Comparison of ENCODE assay signal across 15 cellular contexts in genomic region chr9:124297915-124298645, GRCh38. TPM values are rescaled to one million over a fixed set of nuclear protein-coding genes. Genes with fewer than 3 reads are reported as not detected.
DNase-seq lines count a peak whose midpoint lies in the region; ATAC-seq, FAIRE-seq and TF ChIP-seq lines count a peak whose summit lies in the region.
"Had no signal": no experiment of that assay in that cellular context is flagged by ENCODE, and none has a peak within 500 bp of the region (broad histone marks: within the 10 kb centered on the region; RNA-seq: fewer than 3 reads in every experiment).

No MANE protein-coding gene starts in this region.

- H3K27ac ChIP-seq in GM23248 (peak overlapping the region; percentile 62), PC-9 (no peak overlapping the region), endothelial cell of umbilical vein (ENCODE audit: insufficient read depth, low read depth, low read length) (peak overlapping the region; percentile 71), rectal smooth muscle tissue (ENCODE audit: low read depth, low read length) (peak overlapping the region; percentile 37)
- H3K27ac ChIP-seq: C4-2B, neutrophil had no signal

- no peak for FAIRE-seq in endothelial cell of umbilical vein (lab: Jason Lieb, UNC)

- no peaks in the 10 kb centered on the region for H3F3A ChIP-seq in GM23248 (ENCODE audit: insufficient read depth)
- peaks cover 20% of the 10 kb centered on the region for H3F3A ChIP-seq in PC-9 (ENCODE audit: insufficient read depth, low read depth)

- H3K4me1 ChIP-seq in GM23248 (ENCODE audit: insufficient read depth) (peaks cover 47% of the 10 kb centered on the region), PC-9 (replicated peaks; ENCODE audit: insufficient read depth) (peaks cover 60% of the 10 kb centered on the region), endothelial cell of umbilical vein (ENCODE audit: control insufficient read depth, extremely low read depth, insufficient read depth, low read length) (peaks cover 68% of the 10 kb centered on the region), rectal smooth muscle tissue (ENCODE audit: control insufficient read depth, insufficient read depth, low read length) (peaks cover 25% of the 10 kb centered on the region)
- H3K4me1 ChIP-seq: HAP-1 had no signal

- TF ChIP-seq POLR2A in endothelial cell of umbilical vein (IDR thresholded peaks at IDR 0.05; ENCODE audit: low read depth, low read length) = no peak

- BruUV-seq in PC-9 (replicated peaks; lab: Mats Ljungman, UMichigan) = no TSS peak
- TSS peak; percentile 47 for BruUV-seq in endothelial cell of umbilical vein (replicated peaks; lab: Mats Ljungman, UMichigan)

- H3K27me3 ChIP-seq in GM23248 (replicated peaks; ENCODE audit: insufficient read depth) (no peaks in the 10 kb centered on the region), PC-9 (ENCODE audit: insufficient read depth, low read depth) (no peaks in the 10 kb centered on the region), endothelial cell of umbilical vein (ENCODE audit: control insufficient read depth in 2 of 2, insufficient read depth in 2 of 2, low read length in 2 of 2) (no peaks in the 10 kb centered on the region), rectal smooth muscle tissue (ENCODE audit: control insufficient read depth, insufficient read depth, low read length) (no peaks in the 10 kb centered on the region)
- H3K27me3 ChIP-seq: neutrophil had no signal

- CTCF ChIA-PET in PC-9 (lab: Charles Lee) (no interaction called here), endothelial cell of umbilical vein (lab: Charles Lee) (interaction anchor here (0.6 to 2.7 kb wide), 9 partner anchors 8 to 175 kb away, joined by 3 to 18 read pairs (median 5); no protein-coding TSS in a partner anchor)

- dilution Hi-C loops in endothelial cell of umbilical vein (cut with MboI; ENCODE audit: extremely low pct_ligation_motif_present, low sequenced_read_pairs) = no loop called here

- H3K9me2 ChIP-seq in GM23248 (ENCODE audit: insufficient read depth) = no peaks in the 10 kb centered on the region
- H3K9me2 ChIP-seq in PC-9 (ENCODE audit: insufficient read depth) = no peaks in the 10 kb centered on the region

- peaks cover 99% of the 10 kb centered on the region for H3K79me2 ChIP-seq in GM23248 (ENCODE audit: insufficient read depth)
- H3K79me2 ChIP-seq in PC-9 (ENCODE audit: low read depth) = peaks cover 21% of the 10 kb centered on the region
- peaks cover 80% of the 10 kb centered on the region for H3K79me2 ChIP-seq in endothelial cell of umbilical vein (ENCODE audit: control insufficient read depth, insufficient read depth, low read length)

- H3K9ac ChIP-seq in GM23248 (peak overlapping the region; percentile 55), endothelial cell of umbilical vein (replicated peaks; ENCODE audit: extremely low read depth, insufficient read depth, low read length) (peak overlapping the region; percentile 31), rectal smooth muscle tissue (ENCODE audit: low read length) (peak overlapping the region; percentile 7)

- DNase-seq in GM23248 = no peak
- DNase-seq in PC-9 = no peak
- DNase-seq in endothelial cell of umbilical vein (ENCODE audit: low read depth, low spot score) = no peak
- no peak for DNase-seq in NCI-H187 treated with DMSO at 0.1 percent for 48 hours (lab: John Stamatoyannopoulos, UW)
- DNase-seq in CD1c-positive myeloid dendritic cell (ENCODE audit: extremely low spot score) = no peak
- DNase-seq in activated naive CD4-positive, alpha-beta T cell (lab: John Stamatoyannopoulos, UW) = no peak
- DNase-seq: activated CD4-positive, CD25-positive, alpha-beta regulatory T cell; activated effector memory CD4-positive, alpha-beta T cell treated with Interleukin-2 at 50 U/mL for 16 hours; NCI-H510A treated with DMSO at 0.1 percent for 48 hours; T-cell had no signal

- H3K9me1 ChIP-seq in endothelial cell of umbilical vein (replicated peaks; ENCODE audit: control insufficient read depth, extremely low read depth, insufficient read depth, low read length) = no peaks in the 10 kb centered on the region

- POLR2A ChIA-PET in PC-9 (lab: Charles Lee; ENCODE audit: unreplicated experiment) = interaction anchor here (0.6 kb wide), 1 partner anchor 8 kb away, joined by 9 read pairs; no protein-coding TSS in a partner anchor
- POLR2A ChIA-PET in endothelial cell of umbilical vein (lab: Charles Lee) = no interaction called here

- 90 to 96% methylated on average over 12 to 14 of the region's 14 CpGs for WGBS in GM23248 (ENCODE audit: low coverage in 1 of 2, low lambda C conversion rate in 2 of 2, missing lambda C conversion rate in 2 of 2), 2 experiments

- H2AFZ ChIP-seq in GM23248 (no peak overlapping the region), PC-9 (no peak overlapping the region), endothelial cell of umbilical vein (ENCODE audit: low read depth, low read length) (no peak overlapping the region)

- ATAC-seq in esophagus mucosa = no peak
- ATAC-seq: T-cell had no signal

- H3K9me3 ChIP-seq in GM23248 (ENCODE audit: low read depth) (no peaks in the 10 kb centered on the region), PC-9 (ENCODE audit: insufficient read depth, low read depth) (no peaks in the 10 kb centered on the region), endothelial cell of umbilical vein (replicated peaks; ENCODE audit: control insufficient read depth, insufficient read depth, low read length) (no peaks in the 10 kb centered on the region)
- H3K9me3 ChIP-seq: HAP-1, neutrophil had no signal

- H3K4me3 ChIP-seq in GM23248 = no peak overlapping the region
- no peak overlapping the region for H3K4me3 ChIP-seq in PC-9
- H3K4me3 ChIP-seq in endothelial cell of umbilical vein (replicated peaks in 1 of 3; ENCODE audit: insufficient read depth in 1 of 3, low read depth in 1 of 3, low read length in 3 of 3) = no peak overlapping the region
- H3K4me3 ChIP-seq in rectal smooth muscle tissue (ENCODE audit: low read length) = no peak overlapping the region
- H3K4me3 ChIP-seq: HAP-1 had no signal

- TF ChIP-seq CTCF in PC-9 (conservative IDR thresholded peaks at IDR 0.05) (no peak), endothelial cell of umbilical vein (IDR thresholded peaks at IDR 0.05; ENCODE audit: extremely low read depth in 1 of 2, insufficient read depth in 1 of 2, low read depth in 1 of 2, low read length in 2 of 2) (no peak)

- H3K4me2 ChIP-seq in GM23248 (ENCODE audit: unreplicated experiment) (peak overlapping the region; percentile 59), PC-9 (peak overlapping the region; percentile 42), endothelial cell of umbilical vein (ENCODE audit: insufficient read depth, low read length) (no peak overlapping the region)

- intact Hi-C loops in PC-9 (cut with micrococcal nuclease; ENCODE audit: unreplicated experiment) (loop anchor here (1.0 to 10.0 kb wide), 4 partner anchors 11 to 154 kb away; no protein-coding TSS in a partner anchor), endothelial cell of umbilical vein (cut with micrococcal nuclease) (loop anchor here (1.0 to 2.0 kb wide), 5 partner anchors 11 to 37 kb away; no protein-coding TSS in a partner anchor)

- no peaks in the 10 kb centered on the region for H4K20me1 ChIP-seq in GM23248 (ENCODE audit: insufficient read depth)
- H4K20me1 ChIP-seq in PC-9 (ENCODE audit: insufficient read depth) = no peaks in the 10 kb centered on the region
- no peaks in the 10 kb centered on the region for H4K20me1 ChIP-seq in endothelial cell of umbilical vein (replicated peaks; ENCODE audit: control insufficient read depth, extremely low read depth, insufficient read depth, low read length)

- in situ Hi-C loops in GM23248 (cut with MboI) = no loop called here

- no peaks in the 10 kb centered on the region for H3K36me3 ChIP-seq in GM23248 (ENCODE audit: low read depth)
- no peaks in the 10 kb centered on the region for H3K36me3 ChIP-seq in PC-9 (ENCODE audit: low read depth)
- peaks cover 3 to 14% of the 10 kb centered on the region in 2 experiments for H3K36me3 ChIP-seq in endothelial cell of umbilical vein (ENCODE audit: control insufficient read depth in 2 of 2, extremely low read depth in 1 of 2, insufficient read depth in 2 of 2, low read length in 2 of 2)
- H3K36me3 ChIP-seq in rectal smooth muscle tissue (ENCODE audit: control insufficient read depth, insufficient read depth, low read length) = peaks cover 2% of the 10 kb centered on the region
- H3K36me3 ChIP-seq: HAP-1 had no signal

TF ChIP-seq in endothelial cell of umbilical vein, 7 proteins besides CTCF, POLR2A, EP300 and RAD21:
- TF ChIP-seq MAX (IDR thresholded peaks at IDR 0.05; ENCODE audit: insufficient read depth, insufficient read length) (no peak), EZH2 (IDR thresholded peaks at IDR 0.05; ENCODE audit: borderline replicate concordance, low read depth, low read length, severe bottlenecking) (no peak), MYC (IDR thresholded peaks at IDR 0.05; ENCODE audit: low read depth, low read length) (no peak), GATA2 (IDR thresholded peaks at IDR 0.05; ENCODE audit: insufficient read depth, insufficient read length, low read depth, low read length) (no peak), JUN (IDR thresholded peaks at IDR 0.05; ENCODE audit: borderline replicate concordance, insufficient read depth, insufficient read length, low read depth) (no peak), FOS (IDR thresholded peaks at IDR 0.05; ENCODE audit: borderline replicate concordance, insufficient read depth, low read length) (no peak), POLR2AphosphoS5 (IDR thresholded peaks at IDR 0.05; ENCODE audit: insufficient read depth, low read depth, low read length) (no peak)

RNA-seq across cellular contexts. Expression of gene NEK6, which starts 40.3 kb away (rescaled TPM):
- total RNA-seq in GM23248 (2014; rRNA removed; shearing (Covaris generic)) = 33.0 and 43.7 TPM in 2 replicates
- polyA plus RNA-seq in GM23248 (2016; fragmentation: Nextera tagmentation; extraction: Ambion mirVana) (69.6 and 69.7 TPM in 2 replicates), endothelial cell of umbilical vein (64.3 and 96.1 TPM in 2 replicates)
- total RNA-seq in PC-9 (2021) (48.1 and 57.9 TPM in 2 replicates), endothelial cell of umbilical vein (65.9 and 67.1 TPM in 2 replicates), esophagus mucosa (11.0 TPM)
- 77.1 and 88.2 TPM in 2 replicates for polyA plus RNA-seq in endothelial cell of umbilical vein (2011; cell fraction: cytosol; rRNA removed)
- 79.5 and 84.6 TPM in 2 replicates for polyA plus RNA-seq in endothelial cell of umbilical vein (2011; cell fraction: nucleus; rRNA removed)
- polyA plus RNA-seq in endothelial cell of umbilical vein (2012) = 62.6 and 78.9 TPM in 2 replicates
- 111 and 153 TPM in 2 replicates for polyA minus RNA-seq in endothelial cell of umbilical vein
- 5.1 TPM for polyA minus RNA-seq in endothelial cell of umbilical vein (2011; cell fraction: cytosol; rRNA and poly(A)+ RNA removed)
- polyA minus RNA-seq in endothelial cell of umbilical vein (2011; cell fraction: nucleus; rRNA and poly(A)+ RNA removed) = 48.7 and 63.7 TPM in 2 replicates
